ENCODE assay signal across 11 cellular contexts in the genomic region with DNA sequence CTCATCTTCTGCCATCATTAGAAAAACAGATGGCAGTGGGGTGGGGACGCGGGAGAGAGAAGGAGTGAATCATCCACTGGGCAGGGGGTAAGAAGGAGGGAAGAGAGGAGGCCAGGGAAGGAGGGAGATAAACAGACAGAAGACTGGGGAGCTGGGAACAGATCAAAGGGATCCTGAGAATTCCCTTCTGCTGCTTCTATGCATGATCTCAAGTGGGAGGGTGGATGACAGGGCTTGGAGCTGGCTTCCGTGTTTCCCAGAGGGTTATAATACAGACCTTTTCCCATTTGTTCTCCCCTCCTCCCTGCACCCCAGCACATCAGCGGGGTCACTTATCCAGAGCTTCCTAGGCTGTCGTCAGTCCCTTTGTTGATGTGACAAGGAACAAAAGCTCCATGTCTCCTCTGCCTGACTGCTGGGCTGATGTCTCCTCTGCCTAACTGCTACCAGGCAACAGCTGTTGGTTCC.
A peak's percentile ranks its signal among the peaks of the same experiment; 100 is the strongest.
DNase-seq lines count a peak whose midpoint lies in the region; ATAC-seq, FAIRE-seq and TF ChIP-seq lines count a peak whose summit lies in the region.
"Had no signal": no experiment of that assay in that cellular context is flagged by ENCODE, and none has a peak within 500 bp of the region (broad histone marks: within the 10 kb centered on the region; RNA-seq: fewer than 3 reads in every experiment).

No MANE protein-coding gene starts in this region.

- H3K27me3 ChIP-seq in heart left ventricle (no peaks in the 10 kb centered on the region), pancreas (no peaks in the 10 kb centered on the region)

- TF ChIP-seq CTCF in heart left ventricle (IDR thresholded peaks at IDR 0.05) (no peak), pancreas (IDR thresholded peaks at IDR 0.05) (no peak)

- no peak for FAIRE-seq in pancreas (lab: Jason Lieb, UNC)
- FAIRE-seq: G401.6 had no signal

- H3K36me3 ChIP-seq in heart left ventricle, result no peaks in the 10 kb centered on the region
- H3K36me3 ChIP-seq in pancreas, result no peaks in the 10 kb centered on the region

- TF ChIP-seq POLR2A in heart left ventricle (IDR thresholded peaks at IDR 0.05), result no peak

- peak overlapping the region in 4 of 12 donors; percentile 12 to 42 (median 22) for H3K27ac ChIP-seq in heart left ventricle
- H3K27ac ChIP-seq in pancreas, result no peak overlapping the region

- H3K9me3 ChIP-seq in heart left ventricle (no peaks in the 10 kb centered on the region), pancreas (no peaks in the 10 kb centered on the region)

- WGBS in heart left ventricle, 4 donors, result 11 to 23% (median 19%) methylated on average over 5 of the region's 5 CpGs
- 52 to 66% methylated on average over 5 of the region's 5 CpGs for WGBS in pancreas, 2 donors

- H3K4me1 ChIP-seq in heart left ventricle (peaks cover 0 to 25% (median 4%) of the 10 kb centered on the region in 12 donors), pancreas (no peaks in the 10 kb centered on the region)

- DNase-seq in AG20443 (ENCODE audit: low spot score) (peak; percentile 79), NCI-H2227 treated with DMSO at 0.1 percent for 48 hours (lab: John Stamatoyannopoulos, UW) (peak; percentile 74), heart left ventricle (peak in 1 of 5 donors; percentile 33), pancreas (no peak), iPS-NIHi11 (ENCODE audit: low spot score) (no peak), ecto neural progenitor cell (ENCODE audit: low spot score) (no peak), NOMO-1 treated with dmso at 0.1 percent for 144 hours (lab: John Stamatoyannopoulos, UW; ENCODE audit: unreplicated experiment) (no peak)
- DNase-seq: activated CD4-positive, alpha-beta T cell treated with anti-CD3 and anti-CD28 coated beads for 36 hours; SW 1271 had no signal

- ATAC-seq in heart left ventricle (peak; percentile 49 to 81 (median 60)), pancreas (peak in 3 of 4 donors; percentile 30 to 60 (median 39)), HG03521 (IDR thresholded peaks at IDR 0.05; ENCODE audit: unreplicated experiment) (no peak)
- ATAC-seq: activated CD4-positive, alpha-beta T cell treated with anti-CD3 and anti-CD28 coated beads for 36 hours had no signal

- H3K4me3 ChIP-seq in heart left ventricle (no peak overlapping the region), pancreas (no peak overlapping the region)

- intact Hi-C loops in heart left ventricle (cut with DNase I) (no loop called here), pancreas (cut with DNase I) (no loop called here)

Comparison
In these comparisons a context has a peak if more than half of its experiments do, and no peak if none do; other contexts are left out.
1. DNase-seq: peak in AG20443 (single experiment) and NCI-H2227 treated with DMSO at 0.1 percent for 48 hours (single experiment); none in pancreas (0 of 6), iPS-NIHi11 (single experiment), ecto neural progenitor cell (single experiment) and NOMO-1 treated with dmso at 0.1 percent for 144 hours (single experiment).